8 cellular contexts compared by ENCODE assay signal in the genomic region with DNA sequence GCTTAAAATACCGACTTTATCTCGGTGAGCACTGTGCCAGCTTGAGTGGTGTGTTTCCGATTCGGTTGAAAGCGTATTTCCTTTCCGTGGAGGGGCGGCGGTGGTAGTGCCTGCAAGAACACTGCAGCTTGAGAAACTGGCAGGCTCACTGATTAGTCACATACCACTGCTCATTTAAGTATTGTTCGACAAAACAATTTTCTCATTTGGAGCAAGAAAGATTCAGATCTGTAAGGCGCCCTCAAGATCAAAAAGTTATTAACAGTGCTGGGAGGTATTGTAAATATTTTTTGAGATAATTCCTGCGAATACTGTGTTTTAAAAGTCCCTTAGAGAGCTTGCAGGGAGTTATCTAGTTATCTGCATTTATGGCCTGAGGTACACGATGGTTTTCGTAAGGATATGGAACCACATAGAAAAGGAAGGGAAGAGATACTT. TPM values are rescaled to one million over a fixed set of nuclear protein-coding genes. Genes with fewer than 3 reads are reported as not detected.
DNase-seq lines count a peak whose midpoint lies in the region; ATAC-seq and TF ChIP-seq lines count a peak whose summit lies in the region.

No MANE protein-coding gene starts in this region.

- H3K4me1 Mint-ChIP-seq in activated T-helper 2 cell treated with anti-CD3 and anti-CD28 coated beads, Interferon-gamma antibody, Interleukin-2, Interleukin-4, amounts not matched to agents 10 μg/mL and 5 μg/mL and 100 μg/mL, durations not matched to agents 14 hours and 24 hours and 36 hours (ENCODE audit: low read depth) = peaks cover 39% of the 10 kb centered on the region
- H3K4me1 Mint-ChIP-seq in nephron progenitor cell = peaks cover 40% of the 10 kb centered on the region
- peaks cover 21 to 42% of the 10 kb centered on the region in 2 donors for H3K4me1 Mint-ChIP-seq in stimulated activated naive B cell treated with anti-CD40 and anti-IgM and Interleukin-4, amounts not matched to agents 10 μg/mL and 1 μg/mL and 100 μg/mL, for 72 hours

- intact Hi-C loops in activated T-helper 2 cell treated with anti-CD3 and anti-CD28 coated beads, Interferon-gamma antibody, Interleukin-2, Interleukin-4, amounts not matched to agents 10 μg/mL and 5 μg/mL and 100 μg/mL, durations not matched to agents 14 hours and 24 hours and 36 hours (cut with micrococcal nuclease) = loop anchor here (2.0 to 5.0 kb wide), 4 partner anchors 57 to 568 kb away; no protein-coding TSS in a partner anchor

- ATAC-seq in stimulated activated naive B cell treated with anti-CD40 and anti-IgM and Interleukin-4, amounts not matched to agents 10 μg/mL and 1 μg/mL and 100 μg/mL, for 72 hours (replicated peaks) = peak; percentile 38 to 39
- no peak for ATAC-seq in HG03354 (IDR thresholded peaks at IDR 0.05; ENCODE audit: poor library complexity, severe bottlenecking, unreplicated experiment)

- H3K27ac ChIP-seq in RWPE1 = peak overlapping the region; percentile 92

- POLR2A ChIA-PET in RWPE1 (lab: Yijun Ruan, JAX; ENCODE audit: low non-redundant PET) = interaction anchor here (1.0 kb wide), 1 partner anchor 103 kb away, joined by 3 read pairs; no protein-coding TSS in a partner anchor

- H3K36me3 ChIP-seq in BE2C = no peaks in the 10 kb centered on the region; the same call in 1 of the 2 replicates

- peak overlapping the region; percentile 98 for H3K4me3 ChIP-seq in BE2C (ENCODE audit: low read depth, low read length)

- H3K4me1 ChIP-seq in BE2C = no peaks in the 10 kb centered on the region

- TF ChIP-seq CTCF in BE2C (IDR thresholded peaks at IDR 0.05; ENCODE audit: low read depth, low read length) (no peak), RWPE1 (conservative IDR thresholded peaks at IDR 0.05; ENCODE audit: low read depth) (no peak), nephron progenitor cell (IDR thresholded peaks at IDR 0.05) (no peak)

- H3K27me3 Mint-ChIP-seq in activated T-helper 2 cell treated with anti-CD3 and anti-CD28 coated beads, Interferon-gamma antibody, Interleukin-2, Interleukin-4, amounts not matched to agents 10 μg/mL and 5 μg/mL and 100 μg/mL, durations not matched to agents 14 hours and 24 hours and 36 hours (ENCODE audit: low read depth) = peaks cover 17% of the 10 kb centered on the region
- peaks cover 36% of the 10 kb centered on the region for H3K27me3 Mint-ChIP-seq in nephron progenitor cell (ENCODE audit: low read depth, poor library complexity)
- peaks cover 16% of the 10 kb centered on the region in 2 donors for H3K27me3 Mint-ChIP-seq in stimulated activated naive B cell treated with anti-CD40 and anti-IgM and Interleukin-4, amounts not matched to agents 10 μg/mL and 1 μg/mL and 100 μg/mL, for 72 hours

- peak overlapping the region; percentile 89 for H3K27ac Mint-ChIP-seq in activated T-helper 2 cell treated with anti-CD3 and anti-CD28 coated beads, Interferon-gamma antibody, Interleukin-2, Interleukin-4, amounts not matched to agents 10 μg/mL and 5 μg/mL and 100 μg/mL, durations not matched to agents 14 hours and 24 hours and 36 hours
- H3K27ac Mint-ChIP-seq in nephron progenitor cell = peak overlapping the region; percentile 96
- peak overlapping the region; percentile 82 for H3K27ac Mint-ChIP-seq in stimulated activated naive B cell treated with anti-CD40 and anti-IgM and Interleukin-4, amounts not matched to agents 10 μg/mL and 1 μg/mL and 100 μg/mL, for 72 hours

- peak overlapping the region; percentile 95 for H3K4me3 Mint-ChIP-seq in activated T-helper 2 cell treated with anti-CD3 and anti-CD28 coated beads, Interferon-gamma antibody, Interleukin-2, Interleukin-4, amounts not matched to agents 10 μg/mL and 5 μg/mL and 100 μg/mL, durations not matched to agents 14 hours and 24 hours and 36 hours (ENCODE audit: low read depth)
- H3K4me3 Mint-ChIP-seq in nephron progenitor cell = peak overlapping the region; percentile 95
- H3K4me3 Mint-ChIP-seq in stimulated activated naive B cell treated with anti-CD40 and anti-IgM and Interleukin-4, amounts not matched to agents 10 μg/mL and 1 μg/mL and 100 μg/mL, for 72 hours = peak overlapping the region; percentile 90 to 95

- H3K27me3 ChIP-seq in BE2C = no peaks in the 10 kb centered on the region

- DNase-seq in BE2C (peak; percentile 70), HS-27A (ENCODE audit: low read depth) (peak; percentile 63), RWPE1 (ENCODE audit: low spot score) (peak; percentile 50), fibroblast of the conjunctiva (ENCODE audit: low read depth) (peak; percentile 64), nephron progenitor cell (peak; percentile 51)
- DNase-seq in activated T-helper 2 cell treated with anti-CD3 and anti-CD28 coated beads, Interferon-gamma antibody, Interleukin-2, Interleukin-4, amounts not matched to agents 10 μg/mL and 5 μg/mL and 100 μg/mL, durations not matched to agents 14 hours and 24 hours and 36 hours (ENCODE audit: low spot score) = peak; percentile 55
- peak; percentile 14 for DNase-seq in stimulated activated naive B cell treated with anti-CD40 and anti-IgM and Interleukin-4, amounts not matched to agents 10 μg/mL and 1 μg/mL and 100 μg/mL, for 72 hours

- no peaks in the 10 kb centered on the region for H3K9me3 ChIP-seq in BE2C

- CTCF ChIA-PET in RWPE1 (lab: Yijun Ruan, JAX) = interaction anchor here (0.8 to 3.4 kb wide), 2 partner anchors 46 to 67 kb away, joined by 3 to 20 read pairs; no protein-coding TSS in a partner anchor

- peaks cover 18% of the 10 kb centered on the region for H3K36me3 Mint-ChIP-seq in activated T-helper 2 cell treated with anti-CD3 and anti-CD28 coated beads, Interferon-gamma antibody, Interleukin-2, Interleukin-4, amounts not matched to agents 10 μg/mL and 5 μg/mL and 100 μg/mL, durations not matched to agents 14 hours and 24 hours and 36 hours (ENCODE audit: low read depth)
- H3K36me3 Mint-ChIP-seq in nephron progenitor cell (ENCODE audit: low read depth) = no peaks in the 10 kb centered on the region
- H3K36me3 Mint-ChIP-seq in stimulated activated naive B cell treated with anti-CD40 and anti-IgM and Interleukin-4, amounts not matched to agents 10 μg/mL and 1 μg/mL and 100 μg/mL, for 72 hours = peaks cover 2 to 4% of the 10 kb centered on the region in 2 donors

- H3K9me3 Mint-ChIP-seq in activated T-helper 2 cell treated with anti-CD3 and anti-CD28 coated beads, Interferon-gamma antibody, Interleukin-2, Interleukin-4, amounts not matched to agents 10 μg/mL and 5 μg/mL and 100 μg/mL, durations not matched to agents 14 hours and 24 hours and 36 hours = no peaks in the 10 kb centered on the region
- H3K9me3 Mint-ChIP-seq in nephron progenitor cell = peaks cover 6% of the 10 kb centered on the region
- H3K9me3 Mint-ChIP-seq in stimulated activated naive B cell treated with anti-CD40 and anti-IgM and Interleukin-4, amounts not matched to agents 10 μg/mL and 1 μg/mL and 100 μg/mL, for 72 hours = no peaks in the 10 kb centered on the region

RNA-seq across cellular contexts. Expression of gene MAPK14, which starts 1.3 kb away (rescaled TPM):
- polyA plus RNA-seq in BE2C (2012; ENCODE audit: insufficient read depth, insufficient read length, low read depth) = 33.7 TPM
- 44.3 and 46.5 TPM in 2 replicates for total RNA-seq in activated T-helper 2 cell treated with anti-CD3 and anti-CD28 coated beads, Interferon-gamma antibody, Interleukin-2, Interleukin-4, amounts not matched to agents 10 μg/mL and 5 μg/mL and 100 μg/mL, durations not matched to agents 14 hours and 24 hours and 36 hours

RNA-seq across cellular contexts. Expression of gene SLC26A8, which starts 4.5 kb away (rescaled TPM):
- polyA plus RNA-seq in BE2C (2012; ENCODE audit: insufficient read depth, insufficient read length, low read depth) = not detected
- total RNA-seq in activated T-helper 2 cell treated with anti-CD3 and anti-CD28 coated beads, Interferon-gamma antibody, Interleukin-2, Interleukin-4, amounts not matched to agents 10 μg/mL and 5 μg/mL and 100 μg/mL, durations not matched to agents 14 hours and 24 hours and 36 hours = not detected in 2 replicates

Comparison
In these comparisons a context has a peak if more than half of its experiments do, and no peak if none do; other contexts are left out.
1. DNase-seq: peak in every context shown above with its lines; median percentile 70 in BE2C; 64 in fibroblast of the conjunctiva; 63 in HS-27A; 55 in activated T-helper 2 cell treated with anti-CD3 and anti-CD28 coated beads, Interferon-gamma antibody, Interleukin-2, Interleukin-4, amounts not matched to agents 10 μg/mL and 5 μg/mL and 100 μg/mL, durations not matched to agents 14 hours and 24 hours and 36 hours; 51 in nephron progenitor cell; 50 in RWPE1; 14 in stimulated activated naive B cell treated with anti-CD40 and anti-IgM and Interleukin-4, amounts not matched to agents 10 μg/mL and 1 μg/mL and 100 μg/mL, for 72 hours.